In genomic region chrX:46836701-46837542, GRCh38 we compare ENCODE assay signal across 8 cellular contexts. TPM values are rescaled to one million over a fixed set of nuclear protein-coding genes. Genes with fewer than 3 reads are reported as not detected.
A peak's percentile ranks its signal among the peaks of the same experiment; 100 is the strongest.
DNase-seq lines count a peak whose midpoint lies in the region; ATAC-seq, FAIRE-seq and TF ChIP-seq lines count a peak whose summit lies in the region.

Gene RP2, plus strand, starts transcription at chrX:46837043. Its CDS starts 58 bp downstream, at chrX:46837101.

- H3K36me3 ChIP-seq in astrocyte (ENCODE audit: insufficient read depth, low read length): no peaks in the 10 kb centered on the region
- H3K36me3 ChIP-seq in psoas muscle (ENCODE audit: insufficient read depth in 1 of 2, low read depth in 1 of 2): no peaks in the 10 kb centered on the region
- H3K36me3 ChIP-seq in urinary bladder (ENCODE audit: insufficient read depth): no peaks in the 10 kb centered on the region

- peaks cover 12% of the 10 kb centered on the region for H3K4me1 Mint-ChIP-seq in T-helper 2 cell treated with Interferon-gamma antibody and Interleukin-4, amounts not matched to agents 5 μg/mL and 100 μg/mL, for 36 hours (ENCODE audit: low read depth)
- H3K4me1 Mint-ChIP-seq in astrocyte (ENCODE audit: low read depth, unreplicated experiment): peaks cover 3% of the 10 kb centered on the region

- WGBS in right cardiac atrium: under 1% methylated on average over 71 of the region's 71 CpGs
- 0 to 37% (median 1%) methylated on average over 28 to 71 of the region's 71 CpGs for WGBS in psoas muscle, 3 donors
- WGBS in urinary bladder: under 1% methylated on average over 71 of the region's 71 CpGs

- H3K27me3 Mint-ChIP-seq in T-helper 2 cell treated with Interferon-gamma antibody and Interleukin-4, amounts not matched to agents 5 μg/mL and 100 μg/mL, for 36 hours (ENCODE audit: low read depth): peaks cover 3% of the 10 kb centered on the region
- no peaks in the 10 kb centered on the region for H3K27me3 Mint-ChIP-seq in astrocyte (ENCODE audit: low read depth, unreplicated experiment)

- H3K27me3 ChIP-seq in astrocyte (ENCODE audit: insufficient read depth, low read length) (no peaks in the 10 kb centered on the region), right cardiac atrium (ENCODE audit: control insufficient read depth, insufficient read depth) (no peaks in the 10 kb centered on the region), psoas muscle (ENCODE audit: insufficient read depth in 3 of 3, low read length in 2 of 3) (no peaks in the 10 kb centered on the region)

- peak within 1 kb of the TSS; percentile 97 for H3K27ac Mint-ChIP-seq in T-helper 2 cell treated with Interferon-gamma antibody and Interleukin-4, amounts not matched to agents 5 μg/mL and 100 μg/mL, for 36 hours
- H3K27ac Mint-ChIP-seq in astrocyte (ENCODE audit: unreplicated experiment): peak within 1 kb of the TSS; percentile 96

- peak within 1 kb of the TSS; percentile 86 for H3K4me2 ChIP-seq in astrocyte (ENCODE audit: low read length)

- H3K4me3 ChIP-seq in astrocyte (ENCODE audit: insufficient read depth, low read depth, low read length) (peak within 1 kb of the TSS; percentile 96), right cardiac atrium (ENCODE audit: low read length) (peak within 1 kb of the TSS; percentile 84), psoas muscle (peak within 1 kb of the TSS; percentile 84), urinary bladder (ENCODE audit: low read depth, low read length) (peak within 1 kb of the TSS; percentile 72)

- no peaks in the 10 kb centered on the region for H3K36me3 Mint-ChIP-seq in T-helper 2 cell treated with Interferon-gamma antibody and Interleukin-4, amounts not matched to agents 5 μg/mL and 100 μg/mL, for 36 hours (ENCODE audit: low read depth)
- no peaks in the 10 kb centered on the region for H3K36me3 Mint-ChIP-seq in astrocyte (ENCODE audit: low read depth, unreplicated experiment)

- TF ChIP-seq CTCF in astrocyte (IDR thresholded peaks at IDR 0.05; ENCODE audit: insufficient read depth, low read depth, low read length) (no peak), psoas muscle (IDR thresholded peaks at IDR 0.05) (no peak)

- no peaks in the 10 kb centered on the region for H3K9me3 Mint-ChIP-seq in T-helper 2 cell treated with Interferon-gamma antibody and Interleukin-4, amounts not matched to agents 5 μg/mL and 100 μg/mL, for 36 hours
- no peaks in the 10 kb centered on the region for H3K9me3 Mint-ChIP-seq in astrocyte (ENCODE audit: unreplicated experiment)

- FAIRE-seq in astrocyte (lab: Jason Lieb, UNC): peak; percentile 76

- H3K27ac ChIP-seq in astrocyte (ENCODE audit: low read depth, low read length) (peak within 1 kb of the TSS; percentile 90), right cardiac atrium (ENCODE audit: low read length) (peak within 1 kb of the TSS; percentile 90), psoas muscle (peak within 1 kb of the TSS; percentile 79), urinary bladder (ENCODE audit: low read depth) (peak within 1 kb of the TSS; percentile 84)

- peaks cover 14% of the 10 kb centered on the region for H3K4me1 ChIP-seq in astrocyte (ENCODE audit: insufficient read depth, low read length)
- H3K4me1 ChIP-seq in right cardiac atrium (ENCODE audit: control insufficient read depth, insufficient read depth, low read length): no peaks in the 10 kb centered on the region
- H3K4me1 ChIP-seq in psoas muscle: no peaks in the 10 kb centered on the region
- no peaks in the 10 kb centered on the region for H3K4me1 ChIP-seq in urinary bladder (ENCODE audit: insufficient read depth)

- H3K9ac ChIP-seq in astrocyte (ENCODE audit: low read length): peak within 1 kb of the TSS; percentile 98

- ATAC-seq in GM18502 (IDR thresholded peaks at IDR 0.05; ENCODE audit: poor library complexity, unreplicated experiment) (peak; percentile 94), HG02938 (IDR thresholded peaks at IDR 0.05; ENCODE audit: unreplicated experiment) (peak; percentile 94), right cardiac atrium (peak; percentile 99), psoas muscle (peak; percentile 99)

- H4K20me1 ChIP-seq in astrocyte (ENCODE audit: insufficient read depth, low read length): no peaks in the 10 kb centered on the region

- H3K4me3 Mint-ChIP-seq in T-helper 2 cell treated with Interferon-gamma antibody and Interleukin-4, amounts not matched to agents 5 μg/mL and 100 μg/mL, for 36 hours: peak within 1 kb of the TSS; percentile 96
- peak within 1 kb of the TSS; percentile 98 for H3K4me3 Mint-ChIP-seq in astrocyte (ENCODE audit: unreplicated experiment)

- H3K79me2 ChIP-seq in astrocyte (ENCODE audit: insufficient read depth, low read length): peaks cover 44% of the 10 kb centered on the region

- intact Hi-C loops in right cardiac atrium (cut with DNase I) (no loop called here), psoas muscle (cut with DNase I) (loop anchor here in 1 of 2 donors (5.0 kb wide), 1 partner anchor 75 kb away; the partner anchor contains the start of gene JADE3)

- H2AFZ ChIP-seq in astrocyte (ENCODE audit: low read depth, low read length): peak within 1 kb of the TSS; percentile 73

- H3K9me3 ChIP-seq in astrocyte (ENCODE audit: insufficient read depth, low read depth, low read length) (no peaks in the 10 kb centered on the region), right cardiac atrium (ENCODE audit: control insufficient read depth, low read length) (no peaks in the 10 kb centered on the region), psoas muscle (no peaks in the 10 kb centered on the region)

- DNase-seq in NCI-H1694 treated with DMSO at 0.1 percent for 48 hours (lab: John Stamatoyannopoulos, UW) (peak; percentile 92), astrocyte (ENCODE audit: low read depth) (peak; percentile 91), right cardiac atrium (peak; percentile 93 to 96 (median 95)), psoas muscle (peak; percentile 88 to 94)
- DNase-seq in T-helper 2 cell treated with Interferon-gamma antibody and Interleukin-4, amounts not matched to agents 5 μg/mL and 100 μg/mL, for 36 hours (ENCODE audit: low spot score): peak; percentile 85

RNA-seq across cellular contexts. Expression of gene RP2, which starts in this region (rescaled TPM):
- total RNA-seq in astrocyte (18.5 and 20.5 TPM in 2 replicates), right cardiac atrium (1 to 10 TPM; 3.4 to 6.5 (median 5.1) TPM), psoas muscle (1 to 10 TPM; 1.6 to 2.4 (median 2.1) TPM), urinary bladder (32.9 TPM)
- polyA plus RNA-seq in right cardiac atrium (2.9 TPM), psoas muscle (1 to 10 TPM; 1.5 to 2.7 (median 1.7) TPM), urinary bladder (7.5 TPM)

Comparison
In these comparisons a context has a peak if more than half of its experiments do, and no peak if none do; other contexts are left out.
1. Peak in every context shown above with its lines: DNase-seq, ATAC-seq, H3K4me3 ChIP-seq and H3K27ac ChIP-seq.